In genomic region chr12:7972734-7973488, GRCh38 we compare ENCODE assay signal across 1 cellular context.
TF ChIP-seq lines count a peak whose summit lies in the region.

No MANE protein-coding gene starts in this region.

TF ChIP-seq in IMR-90, 13 proteins besides CTCF, POLR2A, EP300 and RAD21:
- TF ChIP-seq MAZ (IDR thresholded peaks at IDR 0.05; ENCODE audit: borderline replicate concordance, low read depth, low read length), result no peak
- no peak for TF ChIP-seq BHLHE40 (IDR thresholded peaks at IDR 0.05; ENCODE audit: low read depth, low read length)
- no peak for TF ChIP-seq MAFK (IDR thresholded peaks at IDR 0.05; ENCODE audit: low read depth, low read length)
- no peak for TF ChIP-seq RFX5 (IDR thresholded peaks at IDR 0.05; ENCODE audit: low read depth, low read length)
- TF ChIP-seq NFE2L2 (IDR thresholded peaks at IDR 0.05; ENCODE audit: low read depth, low read length), result no peak
- TF ChIP-seq ELK1 (IDR thresholded peaks at IDR 0.05; ENCODE audit: borderline replicate concordance, low read depth, low read length), result no peak
- no peak for TF ChIP-seq RCOR1 (IDR thresholded peaks at IDR 0.05; ENCODE audit: insufficient replicate concordance, low read length)
- no peak for TF ChIP-seq MXI1 (IDR thresholded peaks at IDR 0.05; ENCODE audit: borderline replicate concordance, low read depth, low read length)
- no peak for TF ChIP-seq CHD1 (IDR thresholded peaks at IDR 0.05; ENCODE audit: low read depth, low read length)
- no peak for TF ChIP-seq USF2 (IDR thresholded peaks at IDR 0.05; ENCODE audit: low read depth, low read length)
- no peak for TF ChIP-seq CEBPB (IDR thresholded peaks at IDR 0.05; ENCODE audit: low read depth, low read length)
- TF ChIP-seq SMC3 (IDR thresholded peaks at IDR 0.05; ENCODE audit: low read depth, low read length), result no peak
- no peak for TF ChIP-seq FOS (IDR thresholded peaks at IDR 0.05; ENCODE audit: low read depth, low read length)
